19 cellular contexts compared by ENCODE assay signal in the genomic region with DNA sequence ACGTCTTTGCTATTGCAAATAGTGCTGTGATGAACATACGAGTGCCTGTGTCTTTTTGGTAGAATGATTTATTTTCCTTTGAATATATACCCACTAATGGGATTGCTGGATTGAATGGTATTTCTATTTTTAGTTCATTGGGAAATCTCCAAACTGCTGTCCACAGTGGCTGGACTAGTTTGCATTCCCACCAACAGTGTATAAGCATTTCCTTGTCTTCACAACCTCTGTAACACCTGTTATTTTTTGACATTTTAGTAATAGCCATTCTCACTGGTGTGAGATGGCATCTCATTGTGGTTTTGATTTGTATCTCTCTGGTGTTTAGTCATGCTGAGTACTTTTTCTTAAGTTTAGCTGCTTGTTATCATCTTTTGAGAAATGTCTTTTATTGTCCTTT.
DNase-seq lines count a peak whose midpoint lies in the region; ATAC-seq, FAIRE-seq and TF ChIP-seq lines count a peak whose summit lies in the region.
"Had no signal": no experiment of that assay in that cellular context is flagged by ENCODE, and none has a peak within 500 bp of the region (broad histone marks: within the 10 kb centered on the region; RNA-seq: fewer than 3 reads in every experiment).

No MANE protein-coding gene starts in this region.

- H3K27me3 ChIP-seq in SJCRH30, result no peaks in the 10 kb centered on the region
- no peaks in the 10 kb centered on the region for H3K27me3 ChIP-seq in CD4-positive, alpha-beta memory T cell (ENCODE audit: insufficient read depth, low read length)
- no peaks in the 10 kb centered on the region for H3K27me3 ChIP-seq in small intestine (ENCODE audit: control insufficient read depth in 2 of 2, insufficient read depth in 2 of 2, low read length in 2 of 2)

- H3K9me3 ChIP-seq in SJCRH30 (replicated peaks) (no peaks in the 10 kb centered on the region), small intestine (ENCODE audit: control insufficient read depth, low read depth) (no peaks in the 10 kb centered on the region)
- no peaks in the 10 kb centered on the region for H3K9me3 ChIP-seq in CD4-positive, alpha-beta memory T cell (ENCODE audit: control insufficient read depth in 1 of 2, low read length in 2 of 2)

- H3K27ac ChIP-seq in SJCRH30, result peak overlapping the region; percentile 30; the same call in 1 of the 2 replicates
- H3K27ac ChIP-seq in CD4-positive, alpha-beta memory T cell (ENCODE audit: low read depth, low read length), result no peak overlapping the region
- H3K27ac ChIP-seq in small intestine (ENCODE audit: low read depth in 1 of 2, low read length in 1 of 2), result no peak overlapping the region
- H3K27ac ChIP-seq: SK-N-MC had no signal

- H3K9me3 Mint-ChIP-seq in CD4-positive, alpha-beta memory T cell, result peaks cover 0 to 11% (median 6%) of the 10 kb centered on the region in 8 donors

- no peaks in the 10 kb centered on the region for H3K4me1 Mint-ChIP-seq in CD4-positive, alpha-beta memory T cell
- H3K4me1 Mint-ChIP-seq: B cell; CD4-positive, CD25-positive, alpha-beta regulatory T cell had no signal

- H3K4me1 ChIP-seq in SJCRH30, result peaks cover 25% of the 10 kb centered on the region
- H3K4me1 ChIP-seq in CD4-positive, alpha-beta memory T cell (ENCODE audit: insufficient read depth, low read length), result no peaks in the 10 kb centered on the region
- H3K4me1 ChIP-seq in small intestine (ENCODE audit: control insufficient read depth in 2 of 2, insufficient read depth in 1 of 2, low read depth in 1 of 2, low read length in 1 of 2), result no peaks in the 10 kb centered on the region

- POLR2A ChIA-PET in CD4-positive, alpha-beta memory T cell (lab: Charles Lee; ENCODE audit: partially characterized antibody), result no interaction called here

- ATAC-seq in HG03342 (IDR thresholded peaks at IDR 0.05; ENCODE audit: unreplicated experiment), result no peak
- ATAC-seq: GM12878 had no signal

- 47 to 74% (median 70%) methylated on average over 2 of the region's 2 CpGs for WGBS in small intestine, 3 donors

- no peak overlapping the region for H3K4me3 Mint-ChIP-seq in CD4-positive, alpha-beta memory T cell
- H3K4me3 Mint-ChIP-seq: B cell; CD4-positive, CD25-positive, alpha-beta regulatory T cell had no signal

- H3K36me3 Mint-ChIP-seq in CD4-positive, alpha-beta memory T cell, result no peaks in the 10 kb centered on the region
- H3K36me3 Mint-ChIP-seq: CD4-positive, CD25-positive, alpha-beta regulatory T cell had no signal

- H3K27me3 Mint-ChIP-seq in CD4-positive, alpha-beta memory T cell, result peaks cover 0 to 9% of the 10 kb centered on the region in 2 donors
- H3K27me3 Mint-ChIP-seq: B cell; CD4-positive, CD25-positive, alpha-beta regulatory T cell had no signal

- no peak for TF ChIP-seq CTCF in fibroblast of the aortic adventitia (IDR thresholded peaks at IDR 0.05; ENCODE audit: insufficient read depth, low read length)

- no peak overlapping the region for H3K4me3 ChIP-seq in SJCRH30
- H3K4me3 ChIP-seq in fibroblast of the aortic adventitia (ENCODE audit: low read depth, low read length), result no peak overlapping the region
- no peak overlapping the region for H3K4me3 ChIP-seq in CD4-positive, alpha-beta memory T cell (ENCODE audit: low read length in 2 of 2)
- H3K4me3 ChIP-seq in small intestine (ENCODE audit: low read depth in 1 of 2, low read length in 2 of 2), result no peak overlapping the region
- H3K4me3 ChIP-seq: GM12878, SK-N-MC had no signal

- FAIRE-seq in small intestine (lab: Jason Lieb, UNC), result no peak
- FAIRE-seq: GM12878, GM18507 had no signal

- no peaks in the 10 kb centered on the region; the same call in 1 of the 2 replicates for H3K36me3 ChIP-seq in SJCRH30
- no peaks in the 10 kb centered on the region for H3K36me3 ChIP-seq in CD4-positive, alpha-beta memory T cell (ENCODE audit: insufficient read depth, low read length)
- no peaks in the 10 kb centered on the region for H3K36me3 ChIP-seq in small intestine (ENCODE audit: control insufficient read depth in 2 of 2, insufficient read depth in 2 of 2, low read length in 2 of 2)

- DNase-seq in ELR (ENCODE audit: low read depth) (peak; percentile 38), SJCRH30 (peak; percentile 13 to 53), fibroblast of the aortic adventitia (ENCODE audit: low read depth) (peak; percentile 41), kidney glomerular epithelial cell (lab: John Stamatoyannopoulos, UW) (no peak), small intestine (no peak)
- DNase-seq in CD4-positive, alpha-beta memory T cell, result no peak
- DNase-seq: CD4-positive, CD25-positive, alpha-beta regulatory T cell; DMS79; GDM1; GOT3; MM.1S; NCI-H1092 treated with DMSO at 0.1 percent for 48 hours; NCI-H2081 treated with DMSO at 0.1 percent for 48 hours; NCI-H524 treated with DMSO at 0.1 percent for 48 hours had no signal

- CTCF ChIA-PET in CD4-positive, alpha-beta memory T cell (lab: Charles Lee; ENCODE audit: partially characterized antibody), result no interaction called here

- intact Hi-C loops in CD4-positive, alpha-beta memory T cell (cut with micrococcal nuclease), result no loop called here

- H3K27ac Mint-ChIP-seq in CD4-positive, alpha-beta memory T cell, result no peak overlapping the region
- H3K27ac Mint-ChIP-seq: B cell; CD4-positive, CD25-positive, alpha-beta regulatory T cell had no signal

Comparison
In these comparisons a context has a peak if more than half of its experiments do, and no peak if none do; other contexts are left out.
1. DNase-seq: peak in ELR (single experiment), SJCRH30 (2 of 2) and fibroblast of the aortic adventitia (single experiment); none in CD4-positive, alpha-beta memory T cell (0 of 5), kidney glomerular epithelial cell (single experiment) and small intestine (single experiment).